ENCODE assay signal across 22 cellular contexts in the genomic region with DNA sequence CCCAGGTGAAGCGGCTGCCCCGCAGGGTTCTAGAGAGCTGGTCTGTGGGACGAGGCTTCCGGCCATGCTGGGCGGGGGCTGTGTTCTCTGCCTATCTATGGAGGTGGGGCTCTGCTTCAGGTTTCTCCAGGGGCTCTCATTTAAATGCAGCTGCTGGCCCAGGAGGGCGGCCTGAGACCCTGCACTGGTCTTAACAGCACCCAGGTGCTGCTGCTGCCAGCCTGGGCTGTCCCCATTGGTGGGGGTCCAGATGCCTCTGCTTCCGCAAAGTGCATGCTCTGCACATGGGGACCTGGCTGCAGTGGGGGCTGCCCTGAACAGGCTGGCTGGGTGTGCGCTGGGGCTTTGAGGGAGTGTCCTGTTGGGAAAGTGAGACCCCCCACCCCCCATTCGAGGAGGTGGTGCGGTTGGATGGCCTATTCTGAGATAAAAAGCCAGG. TPM values are rescaled to one million over a fixed set of nuclear protein-coding genes. Genes with fewer than 3 reads are reported as not detected.
A peak's percentile ranks its signal among the peaks of the same experiment; 100 is the strongest.
DNase-seq lines count a peak whose midpoint lies in the region; ATAC-seq and TF ChIP-seq lines count a peak whose summit lies in the region.
"Had no signal": no experiment of that assay in that cellular context is flagged by ENCODE, and none has a peak within 500 bp of the region (broad histone marks: within the 10 kb centered on the region; RNA-seq: fewer than 3 reads in every experiment).

No MANE protein-coding gene starts in this region.

- H2BK15ac ChIP-seq in mesenchymal stem cell (ENCODE audit: low read depth, poor library complexity, severe bottlenecking) = peak overlapping the region; percentile 66

- no peak overlapping the region for H2AK5ac ChIP-seq in mesenchymal stem cell (ENCODE audit: low read length, severe bottlenecking)

- no peaks in the 10 kb centered on the region for H3K36me3 ChIP-seq in mesenchymal stem cell (ENCODE audit: control insufficient read depth in 1 of 2, insufficient read depth in 2 of 2, low read depth in 1 of 2, low read length in 2 of 2)
- H3K36me3 ChIP-seq in testis (ENCODE audit: low read depth, missing control alignments) = no peaks in the 10 kb centered on the region
- H3K36me3 ChIP-seq: adrenal gland, BLaER1, brain microvascular endothelial cell, HAP-1, heart right ventricle, uterus had no signal

- no peak overlapping the region for H3K23ac ChIP-seq in mesenchymal stem cell (ENCODE audit: low read length in 2 of 2)

- H3K4me1 ChIP-seq in mesenchymal stem cell (ENCODE audit: control insufficient read depth, insufficient read depth, low read depth, low read length) (peaks cover 2% of the 10 kb centered on the region), testis (peaks cover 42% of the 10 kb centered on the region)
- H3K4me1 ChIP-seq: adrenal gland, BLaER1, foreskin keratinocyte, HAP-1, uterus had no signal

- no peak overlapping the region for H3K4me2 ChIP-seq in mesenchymal stem cell (ENCODE audit: low read length, poor library complexity, severe bottlenecking)
- H3K4me2 ChIP-seq: BLaER1 had no signal

- H2BK5ac ChIP-seq in mesenchymal stem cell (ENCODE audit: low read depth, low read length, poor library complexity, severe bottlenecking) = no peak overlapping the region

- H3K27me3 ChIP-seq in mesenchymal stem cell (ENCODE audit: control insufficient read depth in 1 of 2, insufficient read depth in 1 of 2, low read length in 2 of 2) (peaks cover 0 to 3% of the 10 kb centered on the region in 2 experiments), testis (no peaks in the 10 kb centered on the region)
- H3K27me3 ChIP-seq: adrenal gland, BLaER1, brain microvascular endothelial cell, foreskin keratinocyte, heart right ventricle, uterus had no signal

- peak overlapping the region; percentile 79 to 93 for H3K4ac ChIP-seq in mesenchymal stem cell (ENCODE audit: low read depth in 1 of 2, low read length in 2 of 2)

- DNase-seq in activated effector memory CD4-positive, alpha-beta T cell treated with anti-CD3 and anti-CD28 coated beads, Interleukin-2, amount 50 U/mL, for 16 hours = peak; percentile 47
- DNase-seq in activated effector memory CD4-positive, alpha-beta T cell treated with Interleukin-2 at 50 U/mL for 16 hours = no peak
- DNase-seq in RWPE1 (ENCODE audit: low spot score) = no peak
- no peak for DNase-seq in mesenchymal stem cell
- peak; percentile 9 for DNase-seq in testis
- DNase-seq in retina = no peak
- no peak for DNase-seq in hepatic stellate cell (ENCODE audit: low spot score)
- DNase-seq: activated CD4-positive, alpha-beta T cell treated with anti-CD3 and anti-CD28 coated beads, Interleukin-2, amount 50 U/mL, for 4 hours; brain microvascular endothelial cell; effector memory CD4-positive, alpha-beta T cell; foreskin keratinocyte had no signal

- peak overlapping the region; percentile 100 for H2BK12ac ChIP-seq in mesenchymal stem cell (ENCODE audit: low read length in 2 of 2)

- no peak overlapping the region for H2AFZ ChIP-seq in mesenchymal stem cell (ENCODE audit: low read depth, low read length)

- TF ChIP-seq CTCF in RWPE1 (conservative IDR thresholded peaks at IDR 0.05; ENCODE audit: low read depth) (no peak), testis (IDR thresholded peaks at IDR 0.05) (no peak)

- no peak overlapping the region for H3K9ac ChIP-seq in mesenchymal stem cell (ENCODE audit: low read length)
- H3K9ac ChIP-seq: BLaER1 had no signal

- H3K27ac ChIP-seq in RWPE1 (peak overlapping the region; percentile 32; the same call in 1 of the 2 replicates), mesenchymal stem cell (ENCODE audit: low read length, poor library complexity, severe bottlenecking) (no peak overlapping the region), testis (peak overlapping the region in 1 of 2 donors; percentile 36)
- H3K27ac ChIP-seq: BLaER1, brain microvascular endothelial cell, foreskin keratinocyte, uterus had no signal

- H3K14ac ChIP-seq in mesenchymal stem cell (ENCODE audit: low read length in 2 of 2) = no peak overlapping the region

- no peaks in the 10 kb centered on the region for H3K79me1 ChIP-seq in mesenchymal stem cell (replicated peaks; ENCODE audit: low read length, poor library complexity, severe bottlenecking)

- H3K9me3 ChIP-seq in mesenchymal stem cell (ENCODE audit: control insufficient read depth, low read length) (peaks cover under 1% of the 10 kb centered on the region), testis (no peaks in the 10 kb centered on the region)
- H3K9me3 ChIP-seq: adrenal gland, BLaER1, HAP-1 had no signal

- H4K91ac ChIP-seq in mesenchymal stem cell (ENCODE audit: low read length) = peak overlapping the region; percentile 91

- no peak overlapping the region for H3K4me3 ChIP-seq in mesenchymal stem cell (ENCODE audit: insufficient read depth in 1 of 2, low read depth in 1 of 2, low read length in 2 of 2)
- H3K4me3 ChIP-seq in testis = no peak overlapping the region
- H3K4me3 ChIP-seq: adrenal gland, BLaER1, HAP-1, heart right ventricle, uterus had no signal

- H2BK120ac ChIP-seq in mesenchymal stem cell (ENCODE audit: low read depth, low read length) = peak overlapping the region; percentile 45

- H3K18ac ChIP-seq in mesenchymal stem cell (ENCODE audit: low read depth in 1 of 2, low read length in 2 of 2) = peak overlapping the region; percentile 76 to 84

- 98% methylated on average over 10 of the region's 10 CpGs for WGBS in mesenchymal stem cell
- WGBS in testis, 2 donors = 78 to 80% methylated on average over 6 to 10 of the region's 10 CpGs

- POLR2A ChIA-PET in RWPE1 (lab: Yijun Ruan, JAX; ENCODE audit: low non-redundant PET) = no interaction called here

- CTCF ChIA-PET in RWPE1 (lab: Yijun Ruan, JAX) = interaction anchor here (0.6 to 1.0 kb wide), 3 partner anchors 22 to 68 kb away, joined by 3 read pairs; no protein-coding TSS in a partner anchor

- intact Hi-C loops in testis (cut with DNase I; ENCODE audit: low total_unique reads) = no loop called here

- TF ChIP-seq POLR2A in testis (IDR thresholded peaks at IDR 0.05) = no peak

- peak overlapping the region; percentile 92 for H4K8ac ChIP-seq in mesenchymal stem cell (ENCODE audit: low read length)

- ATAC-seq in GM18867 (IDR thresholded peaks at IDR 0.05; ENCODE audit: unreplicated experiment) = no peak
- ATAC-seq: esophagus mucosa, foreskin keratinocyte, heart right ventricle had no signal

RNA-seq across cellular contexts. Expression of gene ALLC, which starts 29.7 kb away (rescaled TPM):
- 0.11 TPM for polyA plus RNA-seq in mesenchymal stem cell (2013, experiment 1 of 2)
- polyA plus RNA-seq in mesenchymal stem cell (2013, experiment 2 of 2) = 0.10 TPM
- total RNA-seq in testis = 10 to 100 TPM in 1 of 2 donors, 1 to 10 TPM in 1; 8.1 to 18.5 TPM
- 35.1 TPM for polyA plus RNA-seq in testis (ENCODE audit: insufficient read depth, low read depth, low replicate concordance)
- total RNA-seq: esophagus mucosa, foreskin keratinocyte, heart right ventricle, mesothelial cell of epicardium, OCI-LY7, skeletal muscle tissue, subcutaneous adipose tissue, uterus had no signal
- polyA plus RNA-seq: foreskin keratinocyte had no signal

RNA-seq across cellular contexts. Expression of gene COLEC11, which starts 33.3 kb away (rescaled TPM):
- 54.5 TPM for polyA plus RNA-seq in mesenchymal stem cell (2013, experiment 1 of 2)
- polyA plus RNA-seq in mesenchymal stem cell (2013, experiment 2 of 2) = 53.6 TPM
- total RNA-seq in testis = 10 to 100 TPM; 15.4 to 15.8 TPM
- 12.7 TPM for polyA plus RNA-seq in testis (ENCODE audit: insufficient read depth, low read depth, low replicate concordance)
- total RNA-seq: esophagus mucosa, foreskin keratinocyte, skeletal muscle tissue had no signal
- polyA plus RNA-seq: foreskin keratinocyte had no signal

RNA-seq across cellular contexts. Expression of gene RPS7, which starts 53.2 kb away (rescaled TPM):
- 4,758 TPM for polyA plus RNA-seq in mesenchymal stem cell (2013, experiment 1 of 2)
- 4,603 TPM for polyA plus RNA-seq in mesenchymal stem cell (2013, experiment 2 of 2)
- 100 to 1,000 TPM; 728 to 906 TPM for total RNA-seq in testis
- polyA plus RNA-seq in testis (ENCODE audit: insufficient read depth, low read depth, low replicate concordance) = 989 TPM

Comparison
In these comparisons a context has a peak if more than half of its experiments do, and no peak if none do; other contexts are left out.
1. DNase-seq: peak in activated effector memory CD4-positive, alpha-beta T cell treated with anti-CD3 and anti-CD28 coated beads, Interleukin-2, amount 50 U/mL, for 16 hours (single experiment) and testis (single experiment); none in activated effector memory CD4-positive, alpha-beta T cell treated with Interleukin-2 at 50 U/mL for 16 hours (single experiment), RWPE1 (single experiment), mesenchymal stem cell (single experiment), retina (single experiment) and hepatic stellate cell (single experiment).